In the genomic region with DNA sequence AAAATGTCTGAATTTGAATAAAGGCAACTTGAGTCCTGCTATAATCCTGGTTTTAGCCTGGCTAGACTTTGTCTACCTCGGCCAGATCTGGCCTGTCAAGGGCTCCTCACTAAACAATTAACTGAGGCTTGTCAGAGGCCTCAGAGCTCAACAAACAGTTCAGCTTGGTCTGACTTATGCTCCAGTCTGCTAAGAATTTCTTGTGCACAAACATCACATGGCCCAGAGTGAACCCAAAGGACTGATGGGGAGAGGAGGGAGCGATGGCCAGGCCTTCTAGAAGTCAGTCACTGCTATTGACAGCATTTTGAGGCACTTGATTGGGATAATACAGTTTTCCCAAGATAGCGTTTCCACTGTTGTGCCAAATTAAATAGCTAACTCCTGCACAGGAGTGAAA, we compare ENCODE assay signal across 33 cellular contexts.
"Had no signal": no experiment of that assay in that cellular context is flagged by ENCODE, and none has a peak within 500 bp of the region (broad histone marks: within the 10 kb centered on the region; RNA-seq: fewer than 3 reads in every experiment).

No MANE protein-coding gene starts in this region.

- H3K9me3 ChIP-seq: Peyer's patch had no signal

- H3K4me3 Mint-ChIP-seq: activated B cell treated with CpG ODN at 0.5 μM for 24 hours; activated CD4-positive, alpha-beta memory T cell treated with anti-CD3 and anti-CD28 coated beads, Interleukin-2, amount 10 ng/mL, durations not matched to agents 7 days and 5 days; activated CD8-positive, alpha-beta memory T cell treated with anti-CD3 and anti-CD28 coated beads, Interleukin-2, amount 10 ng/mL, durations not matched to agents 7 days and 5 days; activated naive CD4-positive, alpha-beta T cell treated with anti-CD3 and anti-CD28 coated beads, Interleukin-2, amount 50 U/mL, for 24 hours; activated naive CD8-positive, alpha-beta T cell treated with anti-CD3 and anti-CD28 coated beads, Interleukin-2, amount 10 ng/mL, durations not matched to agents 7 days and 5 days had no signal

- H3K27me3 ChIP-seq: ascending aorta, cardiac muscle cell, Peyer's patch had no signal

- H3K4me3 ChIP-seq: ascending aorta, cardiac muscle cell, Peyer's patch had no signal

- H3K4me1 Mint-ChIP-seq: activated B cell treated with CpG ODN at 0.5 μM for 24 hours; activated CD4-positive, alpha-beta memory T cell treated with anti-CD3 and anti-CD28 coated beads, Interleukin-2, amount 10 ng/mL, durations not matched to agents 7 days and 5 days; activated CD8-positive, alpha-beta memory T cell treated with anti-CD3 and anti-CD28 coated beads, Interleukin-2, amount 10 ng/mL, durations not matched to agents 7 days and 5 days; activated naive CD4-positive, alpha-beta T cell treated with anti-CD3 and anti-CD28 coated beads, Interleukin-2, amount 50 U/mL, for 24 hours; activated naive CD8-positive, alpha-beta T cell treated with anti-CD3 and anti-CD28 coated beads, Interleukin-2, amount 10 ng/mL, durations not matched to agents 7 days and 5 days had no signal

- H3K4me1 ChIP-seq: ascending aorta, Peyer's patch had no signal

- H3K36me3 Mint-ChIP-seq: activated naive CD4-positive, alpha-beta T cell treated with anti-CD3 and anti-CD28 coated beads, Interleukin-2, amount 50 U/mL, for 24 hours had no signal

- H3K27ac Mint-ChIP-seq: activated B cell treated with CpG ODN at 0.5 μM for 24 hours; activated CD4-positive, alpha-beta memory T cell treated with anti-CD3 and anti-CD28 coated beads, Interleukin-2, amount 10 ng/mL, durations not matched to agents 7 days and 5 days; activated CD8-positive, alpha-beta memory T cell treated with anti-CD3 and anti-CD28 coated beads, Interleukin-2, amount 10 ng/mL, durations not matched to agents 7 days and 5 days; activated naive CD4-positive, alpha-beta T cell treated with anti-CD3 and anti-CD28 coated beads, Interleukin-2, amount 50 U/mL, for 24 hours; activated naive CD8-positive, alpha-beta T cell treated with anti-CD3 and anti-CD28 coated beads, Interleukin-2, amount 10 ng/mL, durations not matched to agents 7 days and 5 days had no signal

- H3K36me3 ChIP-seq: ascending aorta, cardiac muscle cell, Peyer's patch had no signal

- H3K9me3 Mint-ChIP-seq: activated B cell treated with CpG ODN at 0.5 μM for 24 hours; activated naive CD4-positive, alpha-beta T cell treated with anti-CD3 and anti-CD28 coated beads, Interleukin-2, amount 50 U/mL, for 24 hours had no signal

- ATAC-seq: activated CD8-positive, alpha-beta memory T cell treated with anti-CD3 and anti-CD28 coated beads, Interleukin-2, amount 10 ng/mL, durations not matched to agents 7 days and 5 days; PC-3 had no signal

- H3K27ac ChIP-seq: ascending aorta, cardiac muscle cell, Peyer's patch, VCaP had no signal

- H3K27me3 Mint-ChIP-seq: activated CD4-positive, alpha-beta memory T cell treated with anti-CD3 and anti-CD28 coated beads, Interleukin-2, amount 10 ng/mL, durations not matched to agents 7 days and 5 days; activated CD8-positive, alpha-beta memory T cell treated with anti-CD3 and anti-CD28 coated beads, Interleukin-2, amount 10 ng/mL, durations not matched to agents 7 days and 5 days; activated naive CD4-positive, alpha-beta T cell treated with anti-CD3 and anti-CD28 coated beads, Interleukin-2, amount 50 U/mL, for 24 hours had no signal

- DNase-seq: activated B cell treated with CpG ODN at 0.5 μM for 24 hours; activated CD4-positive, alpha-beta memory T cell treated with anti-CD3 and anti-CD28 coated beads, Interleukin-2, amount 10 ng/mL, durations not matched to agents 7 days and 5 days; activated CD4-positive, alpha-beta T cell treated with anti-CD3 and anti-CD28 coated beads for 4 hours; activated CD4-positive, CD25-positive, alpha-beta regulatory T cell treated with anti-CD3 and anti-CD28 coated beads, Interleukin-2, amount 50 U/mL, for 72 hours; activated CD8-positive, alpha-beta memory T cell treated with anti-CD3 and anti-CD28 coated beads for 24 hours; activated CD8-positive, alpha-beta memory T cell treated with anti-CD3 and anti-CD28 coated beads, Interleukin-2, amount 10 ng/mL, durations not matched to agents 7 days and 5 days; activated CD8-positive, alpha-beta memory T cell treated with anti-CD3 and anti-CD28 coated beads, Interleukin-2, amount 50 U/mL, for 48 hours; activated effector memory CD4-positive, alpha-beta T cell treated with Interleukin-2 at 50 U/mL for 16 hours; activated naive CD4-positive, alpha-beta T cell; activated naive CD8-positive, alpha-beta T cell treated with anti-CD3 and anti-CD28 coated beads, Interleukin-2, amount 10 ng/mL, durations not matched to agents 7 days and 5 days; activated T-cell treated with anti-CD3 and anti-CD28 coated beads, Interleukin-2, amount 50 U/mL, for 48 hours; amygdala; Karpas-422; KBM-7; NCI-H1105; NCI-H1417 treated with DMSO at 0.1 percent for 48 hours; NCI-H1930; NCI-H2081 treated with DMSO at 0.1 percent for 48 hours; NCI-H446 treated with DMSO at 0.1 percent for 48 hours; NCI-H526; NCI-H748 treated with DMSO at 0.1 percent for 48 hours; NK-92 treated with Interleukin-12 subunit alpha and Interleukin-12 subunit beta, amount 100 ng/mL, for 24 hours; PC-3; Peyer's patch; RPMI8226; SW 1271; T-helper 1 cell; T-helper 2 cell; T-helper 9 cell had no signal
